15 cellular contexts compared by ENCODE assay signal in the genomic region with DNA sequence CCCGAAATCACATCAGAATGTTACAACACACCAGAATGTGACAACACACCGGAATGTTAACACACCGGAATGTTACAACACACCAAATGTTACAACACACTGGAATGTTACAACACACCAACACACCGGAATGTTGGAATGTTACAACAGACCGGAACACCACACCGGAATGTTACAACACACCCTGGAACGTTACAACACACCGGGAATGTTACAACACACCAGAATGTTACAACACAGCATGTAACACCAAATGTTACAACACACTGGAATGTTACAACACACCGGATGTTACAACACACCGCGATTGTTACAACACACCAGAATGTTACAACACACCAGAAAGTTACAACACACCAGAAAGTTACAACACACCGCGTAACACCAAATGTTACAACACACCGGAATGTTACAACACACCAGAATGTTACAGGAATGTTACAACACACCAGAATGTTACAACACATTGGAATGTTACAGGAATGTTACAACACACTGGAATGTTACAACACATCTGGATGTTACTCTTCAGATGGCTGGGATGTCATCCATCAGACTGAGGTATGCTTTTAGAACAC. TPM values are rescaled to one million over a fixed set of nuclear protein-coding genes. Genes with fewer than 3 reads are reported as not detected.
DNase-seq lines count a peak whose midpoint lies in the region; ATAC-seq, FAIRE-seq and TF ChIP-seq lines count a peak whose summit lies in the region.
"Had no signal": no experiment of that assay in that cellular context is flagged by ENCODE, and none has a peak within 500 bp of the region (broad histone marks: within the 10 kb centered on the region; RNA-seq: fewer than 3 reads in every experiment).

No MANE protein-coding gene starts in this region.

- FAIRE-seq in GM18507 (lab: Jason Lieb, UNC) (peak; percentile 33), K562 (lab: Jason Lieb, UNC) (peak; percentile 37)
- FAIRE-seq: RCC 7860 had no signal

- H3K79me2 ChIP-seq in K562 (ENCODE audit: control insufficient read depth, insufficient read depth, low read length) (no peaks in the 10 kb centered on the region), hepatocyte (peaks cover 7% of the 10 kb centered on the region)

- no peak overlapping the region for H3K9ac ChIP-seq in K562 (ENCODE audit: insufficient read depth in 1 of 2, low read depth in 2 of 2, low read length in 2 of 2)

- peak; percentile 15 for DNase-seq in AG04450 (ENCODE audit: low read depth, low spot score)
- no peak for DNase-seq in GM18507 (ENCODE audit: extremely low spot score, insufficient read length, low read depth)
- no peak for DNase-seq in K562 (ENCODE audit: extremely low read depth in 1 of 4, low spot score in 3 of 4)
- DNase-seq in hepatocyte (ENCODE audit: low spot score): peak; percentile 23
- DNase-seq in NCI-H146 (lab: John Stamatoyannopoulos, UW): no peak
- DNase-seq in activated T-helper 2 cell treated with anti-CD3 and anti-CD28 coated beads, Interferon-gamma antibody, Interleukin-2, Interleukin-4, amounts not matched to agents 10 μg/mL and 5 μg/mL and 100 μg/mL, durations not matched to agents 14 hours and 24 hours and 36 hours (ENCODE audit: low spot score): no peak
- DNase-seq in D341Med (ENCODE audit: low spot score): no peak
- DNase-seq: amygdala, DMS 273 treated with DMSO at 0.1 percent for 48 hours, foreskin melanocyte, NCI-H187 treated with DMSO at 0.1 percent for 48 hours had no signal

- H4K20me1 ChIP-seq in K562 (replicated peaks; ENCODE audit: control insufficient read depth, insufficient read depth, low read length) (no peaks in the 10 kb centered on the region), hepatocyte (ENCODE audit: insufficient read depth, poor library complexity, severe bottlenecking) (no peaks in the 10 kb centered on the region)

- POLR2A ChIA-PET in AG04450 (lab: Yijun Ruan, JAX): no interaction called here
- POLR2A ChIA-PET in K562 (lab: Yijun Ruan, JAX): no interaction called here

- BruUV-seq in K562 (replicated peaks; lab: Mats Ljungman, UMichigan): no TSS peak

- TF ChIP-seq RAD21 in K562 (CRISPR knock-in tag; conservative IDR thresholded peaks at IDR 0.05 in 1 of 2, IDR thresholded peaks at IDR 0.05 in 1 of 2): no peak

- no peaks in the 10 kb centered on the region for H3K9me3 Mint-ChIP-seq in activated T-helper 2 cell treated with anti-CD3 and anti-CD28 coated beads, Interferon-gamma antibody, Interleukin-2, Interleukin-4, amounts not matched to agents 10 μg/mL and 5 μg/mL and 100 μg/mL, durations not matched to agents 14 hours and 24 hours and 36 hours

- H3K36me3 Mint-ChIP-seq in activated T-helper 2 cell treated with anti-CD3 and anti-CD28 coated beads, Interferon-gamma antibody, Interleukin-2, Interleukin-4, amounts not matched to agents 10 μg/mL and 5 μg/mL and 100 μg/mL, durations not matched to agents 14 hours and 24 hours and 36 hours (ENCODE audit: low read depth): peaks cover 47% of the 10 kb centered on the region

- intact Hi-C loops in K562 (cut with micrococcal nuclease): no loop called here
- intact Hi-C loops in activated T-helper 2 cell treated with anti-CD3 and anti-CD28 coated beads, Interferon-gamma antibody, Interleukin-2, Interleukin-4, amounts not matched to agents 10 μg/mL and 5 μg/mL and 100 μg/mL, durations not matched to agents 14 hours and 24 hours and 36 hours (cut with micrococcal nuclease): no loop called here

- TF ChIP-seq CTCF in AG04450 (IDR thresholded peaks at IDR 0.05; ENCODE audit: low read depth, low read length): no peak
- TF ChIP-seq CTCF in K562 (IDR thresholded peaks at IDR 0.05 in 2 of 3, conservative IDR thresholded peaks at IDR 0.05 in 1 of 3; ENCODE audit: insufficient read depth in 2 of 3, low read depth in 1 of 3, low read length in 3 of 3): no peak
- TF ChIP-seq CTCF in hepatocyte (IDR thresholded peaks at IDR 0.05; ENCODE audit: poor library complexity): no peak

- H3K9me1 ChIP-seq in K562 (ENCODE audit: control insufficient read depth, insufficient read depth, low read length): no peaks in the 10 kb centered on the region

- no peak overlapping the region for H3K4me3 ChIP-seq in AG04450 (ENCODE audit: low read depth, low read length)
- no peak overlapping the region for H3K4me3 ChIP-seq in K562
- H3K4me3 ChIP-seq in hepatocyte: no peak overlapping the region

- no peak overlapping the region for H2AFZ ChIP-seq in K562 (ENCODE audit: low read depth, low read length)
- H2AFZ ChIP-seq in hepatocyte: no peak overlapping the region

- ATAC-seq in K562: no peak
- ATAC-seq in HG02970 (IDR thresholded peaks at IDR 0.05; ENCODE audit: low FRiP score, unreplicated experiment): no peak
- ATAC-seq: activated CD4-positive, CD25-positive, alpha-beta regulatory T cell treated with anti-CD3 and anti-CD28 coated beads, Interleukin-2, amount 50 U/mL, for 24 hours; HCT116 had no signal

- CTCF ChIA-PET in AG04450 (lab: Charles Lee) (no interaction called here), K562 (lab: Yijun Ruan, JAX; ENCODE audit: low intra/inter-chr PET ratio) (no interaction called here)

- no peak overlapping the region for H3K4me3 Mint-ChIP-seq in activated T-helper 2 cell treated with anti-CD3 and anti-CD28 coated beads, Interferon-gamma antibody, Interleukin-2, Interleukin-4, amounts not matched to agents 10 μg/mL and 5 μg/mL and 100 μg/mL, durations not matched to agents 14 hours and 24 hours and 36 hours (ENCODE audit: low read depth)

- no peak overlapping the region for H3K27ac ChIP-seq in AG04450 (ENCODE audit: low read depth, low read length)
- no peak overlapping the region for H3K27ac ChIP-seq in K562 (ENCODE audit: extremely low read depth, low read depth, low read length)
- H3K27ac ChIP-seq in hepatocyte: peak overlapping the region; percentile 77

- H3K36me3 ChIP-seq in K562 (ENCODE audit: control insufficient read depth, insufficient read depth, low read length) (peaks cover 36% of the 10 kb centered on the region), hepatocyte (replicated peaks; ENCODE audit: insufficient read depth, low read depth) (no peaks in the 10 kb centered on the region)

- no peaks in the 10 kb centered on the region for H3K27me3 ChIP-seq in AG04450 (ENCODE audit: control insufficient read depth, insufficient read depth, low read length)
- H3K27me3 ChIP-seq in K562 (ENCODE audit: control insufficient read depth in 2 of 2, insufficient read depth in 2 of 2, low read length in 2 of 2): no peaks in the 10 kb centered on the region
- H3K27me3 ChIP-seq in hepatocyte: no peaks in the 10 kb centered on the region

- 97% methylated on average over 14 of the region's 14 CpGs for WGBS in K562 (ENCODE audit: insufficient coverage, low coverage, missing lambda C conversion rate)
- 94% methylated on average over 14 of the region's 14 CpGs for WGBS in hepatocyte (ENCODE audit: low lambda C conversion rate, missing lambda C conversion rate)

- no peaks in the 10 kb centered on the region for H3K27me3 Mint-ChIP-seq in activated T-helper 2 cell treated with anti-CD3 and anti-CD28 coated beads, Interferon-gamma antibody, Interleukin-2, Interleukin-4, amounts not matched to agents 10 μg/mL and 5 μg/mL and 100 μg/mL, durations not matched to agents 14 hours and 24 hours and 36 hours (ENCODE audit: low read depth)

- TF ChIP-seq EP300 in K562 (IDR thresholded peaks at IDR 0.05; ENCODE audit: low read length): no peak

- H3K9me3 ChIP-seq in AG04450 (ENCODE audit: control insufficient read depth, insufficient read depth, low read length) (peaks cover 12% of the 10 kb centered on the region), K562 (replicated peaks; ENCODE audit: control insufficient read depth, insufficient read depth, low read depth, low read length) (no peaks in the 10 kb centered on the region; the same call in 1 of the 2 replicates), hepatocyte (ENCODE audit: low read depth) (no peaks in the 10 kb centered on the region)

- no peak overlapping the region for H3K4me2 ChIP-seq in K562 (ENCODE audit: insufficient read depth, low read length)
- no peak overlapping the region for H3K4me2 ChIP-seq in hepatocyte

- no peak for TF ChIP-seq POLR2A in K562 (conservative IDR thresholded peaks at IDR 0.05)

- peaks cover 14% of the 10 kb centered on the region for H3K4me1 Mint-ChIP-seq in activated T-helper 2 cell treated with anti-CD3 and anti-CD28 coated beads, Interferon-gamma antibody, Interleukin-2, Interleukin-4, amounts not matched to agents 10 μg/mL and 5 μg/mL and 100 μg/mL, durations not matched to agents 14 hours and 24 hours and 36 hours (ENCODE audit: low read depth)

- no peak overlapping the region for H3K27ac Mint-ChIP-seq in activated T-helper 2 cell treated with anti-CD3 and anti-CD28 coated beads, Interferon-gamma antibody, Interleukin-2, Interleukin-4, amounts not matched to agents 10 μg/mL and 5 μg/mL and 100 μg/mL, durations not matched to agents 14 hours and 24 hours and 36 hours

- in situ Hi-C loops in K562 (cut with MboI): no loop called here

- H3K4me1 ChIP-seq in K562 (replicated peaks in 1 of 2; ENCODE audit: control insufficient read depth in 2 of 2, insufficient read depth in 2 of 2, low read length in 2 of 2) (no peaks in the 10 kb centered on the region), hepatocyte (ENCODE audit: insufficient read depth) (no peaks in the 10 kb centered on the region)

- H3K9me2 ChIP-seq in hepatocyte (replicated peaks; ENCODE audit: insufficient read depth): no peaks in the 10 kb centered on the region

RNA-seq across cellular contexts. Expression of a gene that starts 21.1 kb away (rescaled TPM):
- polyA plus RNA-seq in AG04450 (2011; rRNA removed): 28.4 and 29.2 TPM in 2 replicates
- polyA minus RNA-seq in AG04450 (2011; rRNA and poly(A)+ RNA removed): 61.8 and 64.0 TPM in 2 replicates
- total RNA-seq in K562 (2011; cell fraction: chromatin; rRNA removed; ENCODE audit: low replicate concordance): 247 and 420 TPM in 2 replicates
- 153 and 159 TPM in 2 replicates for total RNA-seq in K562 (2011; cell fraction: nucleolus; rRNA removed)
- total RNA-seq in K562 (2011; cell fraction: nucleoplasm; rRNA removed): 192 and 220 TPM in 2 replicates
- 18.2 and 19.3 TPM in 2 replicates for total RNA-seq in K562 (2014; rRNA removed)
- 14.1 and 14.2 TPM in 2 replicates for total RNA-seq in K562 (2014; rRNA removed; fragmentation: Illumina TruSeq; extraction: Trizol)
- 12.7 and 15.5 TPM in 2 replicates for total RNA-seq in K562 (2015; rRNA removed; fragmentation: Illumina TruSeq; extraction: Trizol)
- 26.1 and 26.8 TPM in 2 replicates for total RNA-seq in K562 (2021)
- 32.5 and 33.9 TPM in 2 replicates for polyA plus RNA-seq in K562 (2011; rRNA removed)
- 31.7 and 36.8 TPM in 2 replicates for polyA plus RNA-seq in K562 (2011; cell fraction: cytosol; rRNA removed)
- 72.8 and 92.7 TPM in 2 replicates for polyA plus RNA-seq in K562 (2011; cell fraction: nucleus; rRNA removed)
- polyA plus RNA-seq in K562 (2012): 15.8 and 25.4 TPM in 2 replicates
- polyA plus RNA-seq in K562 (2014; fragmentation: Illumina TruSeq; extraction: Trizol): 18.6 and 21.2 TPM in 2 replicates
- under 1 TPM; 0.61 to 0.84 TPM for polyA plus RNA-seq in K562 (2014; fragmentation: Nextera tagmentation; extraction: Ambion mirVana)
- polyA plus RNA-seq in K562 (2014; rRNA removed): 23.6 and 25.8 TPM in 2 replicates
- 34.2 and 40.4 TPM in 2 replicates for polyA minus RNA-seq in K562 (2011; rRNA and poly(A)+ RNA removed)
- polyA minus RNA-seq in K562 (2011; cell fraction: cytosol; rRNA and poly(A)+ RNA removed): 18.1 and 22.3 TPM in 2 replicates
- polyA minus RNA-seq in K562 (2011; cell fraction: nucleus; rRNA and poly(A)+ RNA removed): 23.3 and 27.7 TPM in 2 replicates
- total RNA-seq in hepatocyte: 33.4 and 37.6 TPM in 2 replicates
- 36.2 and 36.8 TPM in 2 replicates for polyA plus RNA-seq in hepatocyte
- 55.0 and 59.9 TPM in 2 replicates for total RNA-seq in activated T-helper 2 cell treated with anti-CD3 and anti-CD28 coated beads, Interferon-gamma antibody, Interleukin-2, Interleukin-4, amounts not matched to agents 10 μg/mL and 5 μg/mL and 100 μg/mL, durations not matched to agents 14 hours and 24 hours and 36 hours

RNA-seq across cellular contexts. Expression of a gene that starts 37.7 kb away (rescaled TPM):
- polyA plus RNA-seq in AG04450 (2011; rRNA removed): 22.6 and 28.0 TPM in 2 replicates
- polyA minus RNA-seq in AG04450 (2011; rRNA and poly(A)+ RNA removed): 78.1 and 103 TPM in 2 replicates
- total RNA-seq in K562 (2011; cell fraction: chromatin; rRNA removed; ENCODE audit: low replicate concordance): 144 and 257 TPM in 2 replicates
- 92.6 and 108 TPM in 2 replicates for total RNA-seq in K562 (2011; cell fraction: nucleolus; rRNA removed)
- 87.7 and 106 TPM in 2 replicates for total RNA-seq in K562 (2011; cell fraction: nucleoplasm; rRNA removed)
- 36.1 and 38.7 TPM in 2 replicates for total RNA-seq in K562 (2014; rRNA removed)
- total RNA-seq in K562 (2014; rRNA removed; fragmentation: Illumina TruSeq; extraction: Trizol): 17.0 and 19.0 TPM in 2 replicates
- total RNA-seq in K562 (2015; rRNA removed; fragmentation: Illumina TruSeq; extraction: Trizol): 21.2 and 22.8 TPM in 2 replicates
- total RNA-seq in K562 (2021): 41.7 and 48.1 TPM in 2 replicates
- polyA plus RNA-seq in K562 (2011; rRNA removed): 15.0 and 20.2 TPM in 2 replicates
- polyA plus RNA-seq in K562 (2011; cell fraction: cytosol; rRNA removed): 21.4 and 25.3 TPM in 2 replicates
- 38.5 and 43.6 TPM in 2 replicates for polyA plus RNA-seq in K562 (2011; cell fraction: nucleus; rRNA removed)
- 12.5 and 13.1 TPM in 2 replicates for polyA plus RNA-seq in K562 (2012)
- polyA plus RNA-seq in K562 (2014; fragmentation: Illumina TruSeq; extraction: Trizol): 9.0 and 11.8 TPM in 2 replicates
- 1 to 10 TPM; 1.9 to 2.9 TPM for polyA plus RNA-seq in K562 (2014; fragmentation: Nextera tagmentation; extraction: Ambion mirVana)
- 18.4 and 18.6 TPM in 2 replicates for polyA plus RNA-seq in K562 (2014; rRNA removed)
- 26.2 and 28.2 TPM in 2 replicates for polyA minus RNA-seq in K562 (2011; rRNA and poly(A)+ RNA removed)
- 43.5 and 57.6 TPM in 2 replicates for polyA minus RNA-seq in K562 (2011; cell fraction: cytosol; rRNA and poly(A)+ RNA removed)
- 18.7 and 48.9 TPM in 2 replicates for polyA minus RNA-seq in K562 (2011; cell fraction: nucleus; rRNA and poly(A)+ RNA removed)
- total RNA-seq in hepatocyte: 67.6 and 75.1 TPM in 2 replicates
- polyA plus RNA-seq in hepatocyte: 26.2 and 34.1 TPM in 2 replicates
- 64.5 and 66.2 TPM in 2 replicates for total RNA-seq in activated T-helper 2 cell treated with anti-CD3 and anti-CD28 coated beads, Interferon-gamma antibody, Interleukin-2, Interleukin-4, amounts not matched to agents 10 μg/mL and 5 μg/mL and 100 μg/mL, durations not matched to agents 14 hours and 24 hours and 36 hours

Comparison
In these comparisons a context has a peak if more than half of its experiments do, and no peak if none do; other contexts are left out.
1. DNase-seq: peak in AG04450 (single experiment) and hepatocyte (single experiment); none in GM18507 (single experiment), K562 (0 of 4), NCI-H146 (single experiment), activated T-helper 2 cell treated with anti-CD3 and anti-CD28 coated beads, Interferon-gamma antibody, Interleukin-2, Interleukin-4, amounts not matched to agents 10 μg/mL and 5 μg/mL and 100 μg/mL, durations not matched to agents 14 hours and 24 hours and 36 hours (single experiment) and D341Med (single experiment).